ENCODE assay signal across 19 cellular contexts in genomic region chr13:23600100-23600499, GRCh38. TPM values are rescaled to one million over a fixed set of nuclear protein-coding genes. Genes with fewer than 3 reads are reported as not detected.
DNase-seq lines count a peak whose midpoint lies in the region; ATAC-seq and TF ChIP-seq lines count a peak whose summit lies in the region.
"Had no signal": no experiment of that assay in that cellular context is flagged by ENCODE, and none has a peak within 500 bp of the region (broad histone marks: within the 10 kb centered on the region; RNA-seq: fewer than 3 reads in every experiment).

No MANE protein-coding gene starts in this region.

- H4K20me1 ChIP-seq in HCT116 (ENCODE audit: insufficient read depth) = no peaks in the 10 kb centered on the region

- no peak overlapping the region for H3K23ac ChIP-seq in mesenchymal stem cell (ENCODE audit: low read length in 2 of 2)

- TF ChIP-seq EP300 in esophagus muscularis mucosa (IDR thresholded peaks at IDR 0.05) = no peak

- H3K9me3 Mint-ChIP-seq in WTC11 = peaks cover 36% of the 10 kb centered on the region

- no peak overlapping the region for H2BK5ac ChIP-seq in mesenchymal stem cell (ENCODE audit: low read depth, low read length, poor library complexity, severe bottlenecking)

- TF ChIP-seq POLR2A in HCT116 (IDR thresholded peaks at IDR 0.05; ENCODE audit: borderline replicate concordance, extremely low read depth, insufficient read depth, insufficient read length) (no peak), esophagus muscularis mucosa (IDR thresholded peaks at IDR 0.05; ENCODE audit: low read depth) (no peak)

- no peak overlapping the region for H3K18ac ChIP-seq in mesenchymal stem cell (ENCODE audit: low read depth in 1 of 2, low read length in 2 of 2)

- no peaks in the 10 kb centered on the region for H3K9me2 ChIP-seq in HCT116 (ENCODE audit: insufficient read depth)

- no peaks in the 10 kb centered on the region for H3K27me3 ChIP-seq in HCT116 (ENCODE audit: insufficient read depth, low read length)
- H3K27me3 ChIP-seq in mesenchymal stem cell (ENCODE audit: control insufficient read depth in 1 of 2, insufficient read depth in 1 of 2, low read length in 2 of 2) = peaks cover 0 to 39% of the 10 kb centered on the region in 2 experiments
- H3K27me3 ChIP-seq in esophagus muscularis mucosa = no peaks in the 10 kb centered on the region

- intact Hi-C loops in HCT116 (cut with micrococcal nuclease) (no loop called here), sciatic nerve (cut with DNase I) (no loop called here), esophagus muscularis mucosa (cut with DNase I) (no loop called here)

- no peak for ATAC-seq in HCT116
- ATAC-seq in WTC11 = peak; percentile 41
- peak; percentile 13 for ATAC-seq in sciatic nerve
- no peak for ATAC-seq in HG02938 (IDR thresholded peaks at IDR 0.05; ENCODE audit: unreplicated experiment)
- no peak for ATAC-seq in GM21786 (IDR thresholded peaks at IDR 0.05; ENCODE audit: unreplicated experiment)
- ATAC-seq: Right ventricle myocardium inferior had no signal

- H3K27ac Mint-ChIP-seq in WTC11 = 0 out of 2 replicates have a peak overlapping the region, but pooled peaks have one; percentile 25

- H3K4me2 ChIP-seq in HCT116 (ENCODE audit: low read length) (peak overlapping the region; percentile 34; the same call in 1 of the 2 replicates), mesenchymal stem cell (ENCODE audit: low read length, poor library complexity, severe bottlenecking) (no peak overlapping the region)

- no peaks in the 10 kb centered on the region for H3K79me1 ChIP-seq in mesenchymal stem cell (replicated peaks; ENCODE audit: low read length, poor library complexity, severe bottlenecking)

- H4K8ac ChIP-seq in mesenchymal stem cell (ENCODE audit: low read length) = no peak overlapping the region

- peaks cover 31% of the 10 kb centered on the region for H3K4me1 Mint-ChIP-seq in WTC11

- RAD21 ChIA-PET in HCT116 (lab: Charles Lee; ENCODE audit: low non-redundant PET in 1 of 2, low total read pairs in 2 of 2, uncharacterized antibody in 2 of 2, unreplicated experiment in 2 of 2) = no interaction called here

- no peak overlapping the region for H3K14ac ChIP-seq in mesenchymal stem cell (ENCODE audit: low read length in 2 of 2)

- H3K9ac ChIP-seq in HCT116 (ENCODE audit: low read length) (no peak overlapping the region), mesenchymal stem cell (ENCODE audit: low read length) (no peak overlapping the region)
- H3K9ac ChIP-seq: GM23248 had no signal

- no peak overlapping the region for H4K91ac ChIP-seq in mesenchymal stem cell (ENCODE audit: low read length)

- WGBS in mesenchymal stem cell = 82% methylated on average over 3 of the region's 3 CpGs
- WGBS in esophagus muscularis mucosa = 78% methylated on average over 3 of the region's 3 CpGs

- no peaks in the 10 kb centered on the region for H3K79me2 ChIP-seq in HCT116 (ENCODE audit: insufficient read depth, low read length)

- peaks cover 23% of the 10 kb centered on the region for H3K36me3 Mint-ChIP-seq in WTC11

- H3K36me3 ChIP-seq in HCT116 (ENCODE audit: control insufficient read depth in 1 of 2, insufficient read depth in 2 of 2, low read length in 2 of 2) (no peaks in the 10 kb centered on the region), mesenchymal stem cell (ENCODE audit: control insufficient read depth in 1 of 2, insufficient read depth in 2 of 2, low read depth in 1 of 2, low read length in 2 of 2) (no peaks in the 10 kb centered on the region), esophagus muscularis mucosa (peaks cover 0 to 4% (median 0%) of the 10 kb centered on the region in 4 donors)

- TF ChIP-seq CTCF in HCT116 (IDR thresholded peaks at IDR 0.05 in 2 of 3, conservative IDR thresholded peaks at IDR 0.05 in 1 of 3; ENCODE audit: borderline replicate concordance in 1 of 3, insufficient read depth in 1 of 3, low read depth in 2 of 3, low read length in 2 of 3) (no peak), WTC11 (IDR thresholded peaks at IDR 0.05) (no peak), esophagus muscularis mucosa (IDR thresholded peaks at IDR 0.05) (no peak)

- H3K4ac ChIP-seq in mesenchymal stem cell (ENCODE audit: low read depth in 1 of 2, low read length in 2 of 2) = no peak overlapping the region

- H2BK12ac ChIP-seq in mesenchymal stem cell (ENCODE audit: low read length in 2 of 2) = no peak overlapping the region

- H3K27me3 Mint-ChIP-seq in WTC11 (ENCODE audit: low read depth) = peaks cover 19% of the 10 kb centered on the region

- DNase-seq in HCT116 (ENCODE audit: low read depth, low spot score) (no peak), WTC11 (ENCODE audit: low spot score) (no peak), mesenchymal stem cell (no peak), sciatic nerve (ENCODE audit: low spot score) (no peak), esophagus muscularis mucosa (ENCODE audit: extremely low spot score) (no peak)
- DNase-seq in stimulated activated naive CD4-positive, alpha-beta T cell (lab: John Stamatoyannopoulos, UW) = no peak
- DNase-seq: AML-193, DMS79 treated with DMSO at 0.1 percent for 48 hours, GM23248, IMR-90, Karpas-422, NCI-H1417 treated with DMSO at 0.1 percent for 48 hours, NCI-H187 treated with DMSO at 0.1 percent for 48 hours, NCI-H524 treated with DMSO at 0.1 percent for 48 hours had no signal

- H3K4me3 ChIP-seq in HCT116 (replicated peaks in 1 of 2; ENCODE audit: low read depth in 1 of 2, low read length in 2 of 2) (no peak overlapping the region), mesenchymal stem cell (ENCODE audit: insufficient read depth in 1 of 2, low read depth in 1 of 2, low read length in 2 of 2) (no peak overlapping the region), esophagus muscularis mucosa (no peak overlapping the region)
- H3K4me3 ChIP-seq: GM23248 had no signal

- H3K27ac ChIP-seq in HCT116 (ENCODE audit: low read depth, low read length) (no peak overlapping the region), mesenchymal stem cell (ENCODE audit: low read length, poor library complexity, severe bottlenecking) (peak overlapping the region; percentile 59), esophagus muscularis mucosa (replicated peaks in 1 of 4) (no peak overlapping the region)
- H3K27ac ChIP-seq: C4-2B, GM23248 had no signal

- H2AK5ac ChIP-seq in mesenchymal stem cell (ENCODE audit: low read length, severe bottlenecking) = peak overlapping the region; percentile 39

- no peak for TF ChIP-seq RAD21 in HCT116 (IDR thresholded peaks at IDR 0.05; ENCODE audit: low read depth)

- H3K4me3 Mint-ChIP-seq in WTC11 = no peak overlapping the region

- H3K9me3 ChIP-seq in HCT116 (ENCODE audit: control insufficient read depth in 1 of 2, insufficient read depth in 1 of 2, low read depth in 1 of 2, low read length in 2 of 2) (no peaks in the 10 kb centered on the region), mesenchymal stem cell (ENCODE audit: control insufficient read depth, low read length) (no peaks in the 10 kb centered on the region), esophagus muscularis mucosa (no peaks in the 10 kb centered on the region)

- peaks cover 7 to 20% of the 10 kb centered on the region in 2 experiments for H3K4me1 ChIP-seq in HCT116 (ENCODE audit: control insufficient read depth in 1 of 2, insufficient read depth in 2 of 2, low read length in 2 of 2)
- H3K4me1 ChIP-seq in mesenchymal stem cell (ENCODE audit: control insufficient read depth, insufficient read depth, low read depth, low read length) = peaks cover 6% of the 10 kb centered on the region
- H3K4me1 ChIP-seq in esophagus muscularis mucosa = peaks cover 0 to 8% (median 4%) of the 10 kb centered on the region in 4 donors

- POLR2A ChIA-PET in HCT116 (lab: Charles Lee) = no interaction called here
- POLR2A ChIA-PET in WTC11 (lab: Charles Lee) = no interaction called here

- H2AFZ ChIP-seq in HCT116 (ENCODE audit: low read depth, low read length, poor library complexity, severe bottlenecking) (no peak overlapping the region), mesenchymal stem cell (ENCODE audit: low read depth, low read length) (no peak overlapping the region)
- H2AFZ ChIP-seq: GM23248 had no signal

- H2BK120ac ChIP-seq in mesenchymal stem cell (ENCODE audit: low read depth, low read length) = no peak overlapping the region

- H2BK15ac ChIP-seq in mesenchymal stem cell (ENCODE audit: low read depth, poor library complexity, severe bottlenecking) = no peak overlapping the region

- CTCF ChIA-PET in HCT116 (lab: Charles Lee) (no interaction called here), WTC11 (lab: Charles Lee) (interaction anchor here (1.1 kb wide), 1 partner anchor 225 kb away, joined by 3 read pairs; no protein-coding TSS in a partner anchor)

- BruUV-seq in HCT116 (replicated peaks; lab: Mats Ljungman, UMichigan) = no TSS peak

TF ChIP-seq in HCT116, 20 proteins besides CTCF, POLR2A, EP300 and RAD21 (continues in another document):
- TF ChIP-seq CEBPB (IDR thresholded peaks at IDR 0.05; ENCODE audit: low read depth) = no peak
- no peak for TF ChIP-seq EZH2phosphoT487 (IDR thresholded peaks at IDR 0.05; ENCODE audit: borderline replicate concordance)
- TF ChIP-seq MAX (IDR thresholded peaks at IDR 0.05) = no peak

TF ChIP-seq in WTC11, 78 proteins besides CTCF, POLR2A, EP300 and RAD21 (continues in another document):
- no peak for TF ChIP-seq SP1 (CRISPR knock-in tag; conservative IDR thresholded peaks at IDR 0.05)
- TF ChIP-seq ATF6 (CRISPR knock-in tag; IDR thresholded peaks at IDR 0.05) = no peak

RNA-seq across cellular contexts. Expression of gene TNFRSF19, which starts 29.9 kb away (rescaled TPM):
- total RNA-seq in HCT116 (2021; ENCODE audit: unreplicated experiment) (1.1 TPM), WTC11 (2021) (0.20 to 0.27 TPM (median 0.23 TPM) in 3 replicates), sciatic nerve (25.9 TPM), esophagus muscularis mucosa (1 to 10 TPM; 3.2 to 5.6 (median 5.0) TPM)
- polyA plus RNA-seq in HCT116 (2012) = 0.27 and 0.42 TPM in 2 replicates
- 0.91 TPM for polyA plus RNA-seq in mesenchymal stem cell (2013, experiment 1 of 2)
- polyA plus RNA-seq in mesenchymal stem cell (2013, experiment 2 of 2) = 1.1 TPM
- total RNA-seq: MCF 10A had no signal

Comparison
In these comparisons a context has a peak if more than half of its experiments do, and no peak if none do; other contexts are left out.
1. ATAC-seq: peak in WTC11 (single experiment) and sciatic nerve (single experiment); none in HCT116 (single experiment), HG02938 (single experiment) and GM21786 (single experiment).